In the genomic region with DNA sequence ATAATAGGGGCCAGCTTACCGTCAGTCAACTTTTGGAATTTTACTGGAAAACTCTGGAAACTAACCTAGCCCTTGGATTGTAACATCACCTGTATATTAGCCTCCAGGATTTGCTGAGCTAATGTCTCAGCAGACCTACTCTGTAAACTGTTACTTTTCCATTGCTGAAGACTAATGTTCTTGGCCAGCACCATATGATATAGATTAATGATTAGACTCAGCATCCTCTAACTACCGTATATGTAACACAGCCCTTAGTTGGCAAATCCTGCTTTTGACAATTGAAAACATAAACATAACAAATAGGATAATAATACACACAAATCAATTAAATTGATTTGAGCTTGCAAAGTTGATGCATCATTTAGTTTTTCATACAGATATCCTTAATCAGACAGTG, we compare ENCODE assay signal across 18 cellular contexts. TPM values are rescaled to one million over a fixed set of nuclear protein-coding genes. Genes with fewer than 3 reads are reported as not detected.
DNase-seq lines count a peak whose midpoint lies in the region; ATAC-seq, FAIRE-seq and TF ChIP-seq lines count a peak whose summit lies in the region.
"Had no signal": no experiment of that assay in that cellular context is flagged by ENCODE, and none has a peak within 500 bp of the region (broad histone marks: within the 10 kb centered on the region; RNA-seq: fewer than 3 reads in every experiment).

No MANE protein-coding gene starts in this region.

- H3K4me3 ChIP-seq in KMS-11 (IDR thresholded peaks at IDR 0.05; ENCODE audit: insufficient read depth, low read depth, low read length) (no peak overlapping the region), upper lobe of left lung (no peak overlapping the region)

- ATAC-seq in GM18909 (IDR thresholded peaks at IDR 0.05; ENCODE audit: poor library complexity, unreplicated experiment), result peak; percentile 55
- peak; percentile 35 for ATAC-seq in HG02678 (IDR thresholded peaks at IDR 0.05; ENCODE audit: unreplicated experiment)
- no peak for ATAC-seq in upper lobe of left lung (ENCODE audit: low FRiP score in 2 of 2)

- no peaks in the 10 kb centered on the region for H3K27me3 ChIP-seq in KMS-11 (ENCODE audit: insufficient read depth, low read depth)
- H3K27me3 ChIP-seq in upper lobe of left lung, result no peaks in the 10 kb centered on the region

- H3K4me2 ChIP-seq in KMS-11, result peak overlapping the region; percentile 72; the same call in 1 of the 2 replicates

- H3K36me3 ChIP-seq in KMS-11 (ENCODE audit: insufficient read depth), result no peaks in the 10 kb centered on the region
- H3K36me3 ChIP-seq in upper lobe of left lung, result no peaks in the 10 kb centered on the region

- no peak overlapping the region for H2AFZ ChIP-seq in KMS-11 (ENCODE audit: low read depth)

- H3K9ac ChIP-seq in KMS-11, result no peak overlapping the region

- H3K79me2 ChIP-seq in KMS-11 (ENCODE audit: insufficient read depth, low read depth), result no peaks in the 10 kb centered on the region

- TF ChIP-seq POLR2A in upper lobe of left lung (IDR thresholded peaks at IDR 0.05), result no peak

- H4K20me1 ChIP-seq in KMS-11 (ENCODE audit: insufficient read depth), result no peaks in the 10 kb centered on the region

- H3K27ac ChIP-seq in KMS-11 (peak overlapping the region; percentile 10; the same call in 1 of the 2 replicates), upper lobe of left lung (no peak overlapping the region)

- TF ChIP-seq EP300 in upper lobe of left lung (IDR thresholded peaks at IDR 0.05), result no peak

- WGBS in upper lobe of left lung, 2 donors, result 81 to 82% methylated on average over 2 of the region's 2 CpGs

- peak; percentile 33 for FAIRE-seq in GM18507 (lab: Jason Lieb, UNC)
- FAIRE-seq: GM12891 had no signal

- peaks cover 19% of the 10 kb centered on the region for H3K4me1 ChIP-seq in KMS-11 (ENCODE audit: low read depth, poor library complexity, severe bottlenecking)
- peaks cover 0 to 3% (median 0%) of the 10 kb centered on the region in 4 donors for H3K4me1 ChIP-seq in upper lobe of left lung

- DNase-seq in GM18507 (ENCODE audit: extremely low spot score, insufficient read length, low read depth) (no peak), upper lobe of left lung (no peak), inferior parietal cortex (ENCODE audit: extremely low spot score) (no peak), dedifferentiated amniotic fluid mesenchymal stem cell (ENCODE audit: extremely low spot score) (no peak), NCI-H446 (lab: John Stamatoyannopoulos, UW) (no peak)
- DNase-seq: C1 segment of cervical spinal cord, DMS 273 treated with DMSO at 0.1 percent for 48 hours, GDM1, H9, NCI-H1105 treated with DMSO at 0.1 percent for 48 hours, NCI-H187, NCI-H446 treated with DMSO at 0.1 percent for 48 hours, NCI-H748 treated with DMSO at 0.1 percent for 48 hours, SIG-M5 had no signal

- no peak for TF ChIP-seq CTCF in KMS-11 (conservative IDR thresholded peaks at IDR 0.05; ENCODE audit: low read depth, low read length)
- no peak for TF ChIP-seq CTCF in upper lobe of left lung (IDR thresholded peaks at IDR 0.05)

- no peaks in the 10 kb centered on the region for H3K9me3 ChIP-seq in upper lobe of left lung

RNA-seq across cellular contexts. Expression of a gene that starts 26.6 kb away (rescaled TPM):
- 10 to 100 TPM; 19.9 to 40.9 (median 27.5) TPM for total RNA-seq in upper lobe of left lung

Comparison
In these comparisons a context has a peak if more than half of its experiments do, and no peak if none do; other contexts are left out.
1. ATAC-seq: peak in GM18909 (single experiment) and HG02678 (single experiment); none in upper lobe of left lung (0 of 2).